28 cellular contexts compared by ENCODE assay signal in genomic region chr2:144154205-144154604, GRCh38.
DNase-seq lines count a peak whose midpoint lies in the region; ATAC-seq, FAIRE-seq and TF ChIP-seq lines count a peak whose summit lies in the region.
"Had no signal": no experiment of that assay in that cellular context is flagged by ENCODE, and none has a peak within 500 bp of the region (broad histone marks: within the 10 kb centered on the region; RNA-seq: fewer than 3 reads in every experiment).

No MANE protein-coding gene starts in this region.

- intact Hi-C loops in right lobe of liver (cut with DNase I), result no loop called here
- intact Hi-C loops in HepG2 (cut with micrococcal nuclease; ENCODE audit: unreplicated experiment), result no loop called here

- FAIRE-seq in HepG2 (lab: Jason Lieb, UNC), result no peak
- FAIRE-seq: A204.1, GM12878, HTR-8/SVneo had no signal

- no peak overlapping the region for H3K27ac ChIP-seq in right lobe of liver
- no peak overlapping the region for H3K27ac ChIP-seq in HepG2 (ENCODE audit: extremely low read length, insufficient read depth, low read length)
- H3K27ac ChIP-seq: BLaER1, KMS-11, Peyer's patch, SJSA1 had no signal

- no peaks in the 10 kb centered on the region for H3K4me1 ChIP-seq in right lobe of liver
- H3K4me1 ChIP-seq in HepG2 (ENCODE audit: insufficient read depth, low read length), result no peaks in the 10 kb centered on the region
- H3K4me1 ChIP-seq: BLaER1, HAP-1, Peyer's patch had no signal

- no peak for TF ChIP-seq EP300 in HepG2 (IDR thresholded peaks at IDR 0.05; ENCODE audit: low read depth in 2 of 2, low read length in 2 of 2)
- no peak for TF ChIP-seq EP300 in HepG2 (CRISPR knock-in tag; IDR thresholded peaks at IDR 0.05; ENCODE audit: borderline replicate concordance)

- 32% methylated on average over 2 of the region's 2 CpGs for WGBS in right lobe of liver (ENCODE audit: insufficient coverage, low coverage, low lambda C conversion rate, missing lambda C conversion rate)
- 7% methylated on average over 2 of the region's 2 CpGs for WGBS in HepG2 (ENCODE audit: low lambda C conversion rate)

- no TSS peak for BruUV-seq in HepG2 (replicated peaks; lab: Mats Ljungman, UMichigan)

- CTCF ChIA-PET in HepG2 (lab: Yijun Ruan, JAX; ENCODE audit: low intra/inter-chr PET ratio, low total read pairs), result no interaction called here

- H3K27me3 ChIP-seq in right lobe of liver, result no peaks in the 10 kb centered on the region
- no peaks in the 10 kb centered on the region for H3K27me3 ChIP-seq in HepG2 (ENCODE audit: control insufficient read depth in 1 of 2, insufficient read depth in 2 of 2, low read length in 2 of 2)
- H3K27me3 ChIP-seq: BLaER1, Peyer's patch, SJSA1 had no signal

- no peaks in the 10 kb centered on the region for H3K9me3 ChIP-seq in right lobe of liver
- no peaks in the 10 kb centered on the region for H3K9me3 ChIP-seq in HepG2 (ENCODE audit: low read length)
- H3K9me3 ChIP-seq: BLaER1, HAP-1, Peyer's patch, SJSA1 had no signal

- no peaks in the 10 kb centered on the region for H4K20me1 ChIP-seq in HepG2 (ENCODE audit: insufficient read depth, low read length)
- H4K20me1 ChIP-seq: BLaER1 had no signal

- H2AFZ ChIP-seq in HepG2 (ENCODE audit: low read length), result no peak overlapping the region
- H2AFZ ChIP-seq: GM23338 had no signal

- in situ Hi-C loops in HepG2 (cut with HindIII; ENCODE audit: extremely low pct_ligation_motif_present, low pct_unique_long_range_greater_than_20kb), result no loop called here

- no peak for TF ChIP-seq RAD21 in HepG2 (CRISPR knock-in tag; IDR thresholded peaks at IDR 0.05)

- H3K9ac ChIP-seq in HepG2 (ENCODE audit: insufficient read depth, low read depth, low read length), result no peak overlapping the region
- H3K9ac ChIP-seq: BLaER1, KMS-11 had no signal

- ATAC-seq in right lobe of liver (peak in 3 of 4 donors; percentile 27 to 66 (median 35)), HepG2 (no peak), HG03025 (IDR thresholded peaks at IDR 0.05; ENCODE audit: low FRiP score, unreplicated experiment) (no peak)
- ATAC-seq: GM12878, GM23338 had no signal

- H3K79me2 ChIP-seq in HepG2 (ENCODE audit: insufficient read depth, low read length), result no peaks in the 10 kb centered on the region

- POLR2A ChIA-PET in HepG2 (lab: Yijun Ruan, JAX), result no interaction called here

- H3K4me3 ChIP-seq in right lobe of liver, result no peak overlapping the region
- no peak overlapping the region for H3K4me3 ChIP-seq in HepG2 (replicated peaks in 1 of 3; ENCODE audit: insufficient read depth in 1 of 3, low read depth in 2 of 3, low read length in 3 of 3)
- no peak overlapping the region for H3K4me3 ChIP-seq in fibroblast of villous mesenchyme (ENCODE audit: low read depth, low read length)
- H3K4me3 ChIP-seq: BLaER1, GM12878, GM23338, HAP-1, Peyer's patch, SJSA1 had no signal

- H3K36me3 ChIP-seq in right lobe of liver, result no peaks in the 10 kb centered on the region
- no peaks in the 10 kb centered on the region for H3K36me3 ChIP-seq in HepG2 (replicated peaks in 1 of 2; ENCODE audit: control insufficient read depth in 1 of 2, insufficient read depth in 2 of 2, low read length in 2 of 2)
- H3K36me3 ChIP-seq: BLaER1, HAP-1, Peyer's patch, SJSA1 had no signal

- TF ChIP-seq POLR2A in right lobe of liver (IDR thresholded peaks at IDR 0.05) (no peak), HepG2 (IDR thresholded peaks at IDR 0.05; ENCODE audit: insufficient read depth in 1 of 2, low read depth in 2 of 2, low read length in 2 of 2) (no peak)

- H3K4me2 ChIP-seq in HepG2 (ENCODE audit: low read depth, low read length), result no peak overlapping the region
- H3K4me2 ChIP-seq: BLaER1, GM23338, KMS-11 had no signal

- TF ChIP-seq CTCF in right lobe of liver (IDR thresholded peaks at IDR 0.05) (no peak), HepG2 (CRISPR knock-in tag; IDR thresholded peaks at IDR 0.05) (no peak), fibroblast of villous mesenchyme (IDR thresholded peaks at IDR 0.05; ENCODE audit: insufficient read depth, low read depth, low read length) (no peak)

- no peak for DNase-seq in right lobe of liver
- DNase-seq in HepG2 (ENCODE audit: low spot score), result no peak
- DNase-seq in fibroblast of villous mesenchyme (ENCODE audit: low read depth), result peak; percentile 62
- peak; percentile 16 for DNase-seq in renal cortical epithelial cell (ENCODE audit: low read depth)
- no peak for DNase-seq in AML-193 (lab: John Stamatoyannopoulos, UW)
- no peak for DNase-seq in NOMO-1 treated with DMSO at 0.1 percent for 48 hours (lab: John Stamatoyannopoulos, UW; ENCODE audit: unreplicated experiment)
- DNase-seq: CD4-positive, alpha-beta T cell; COR-L47; DMS 273 treated with DMSO at 0.1 percent for 48 hours; DMS79 treated with DMSO at 0.1 percent for 48 hours; IMR-90; NCI-H1105; NCI-H2029 treated with DMSO at 0.1 percent for 48 hours; NCI-H2171; NCI-H345; NCI-H524; NCI-H774; NK-92 treated with Interleukin-12 subunit alpha and Interleukin-12 subunit beta, amount 100 ng/mL, for 24 hours; Peyer's patch had no signal

TF ChIP-seq in HepG2, 621 proteins besides CTCF, POLR2A, EP300 and RAD21:
- TF ChIP-seq TCF7L2 (IDR thresholded peaks at IDR 0.05; ENCODE audit: low read depth, low read length) (no peak), ZNF557 (CRISPR knock-in tag; IDR thresholded peaks at IDR 0.05) (no peak)

Comparison
In these comparisons a context has a peak if more than half of its experiments do, and no peak if none do; other contexts are left out.
1. ATAC-seq: peak in right lobe of liver (3 of 4); none in HepG2 (single experiment) and HG03025 (single experiment).
2. DNase-seq: peak in fibroblast of villous mesenchyme (single experiment) and renal cortical epithelial cell (single experiment); none in right lobe of liver (0 of 3), HepG2 (single experiment), AML-193 (0 of 2) and NOMO-1 treated with DMSO at 0.1 percent for 48 hours (single experiment).